Comparison of ENCODE assay signal across 27 cellular contexts in the genomic region with DNA sequence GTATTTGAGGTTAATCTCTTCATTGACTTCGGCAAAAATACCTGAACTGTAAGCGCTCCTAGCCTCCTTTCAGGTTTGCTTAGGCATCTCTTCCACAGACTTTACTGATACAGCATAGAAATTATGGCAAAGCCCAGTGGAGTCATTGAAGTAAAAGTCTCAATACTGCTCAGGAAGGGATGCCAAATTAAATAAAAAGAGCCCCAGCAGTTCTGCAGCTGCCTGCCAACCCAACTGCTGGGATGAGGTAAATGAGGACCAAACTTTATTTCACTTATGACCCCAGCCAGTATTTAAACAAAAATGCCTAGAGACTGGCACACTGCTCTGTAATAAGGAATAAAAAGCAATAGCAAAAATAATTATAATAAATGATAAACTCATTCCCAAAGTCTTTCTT.
"Had no signal": no experiment of that assay in that cellular context is flagged by ENCODE, and none has a peak within 500 bp of the region (broad histone marks: within the 10 kb centered on the region; RNA-seq: fewer than 3 reads in every experiment).

No MANE protein-coding gene starts in this region.

- H3K27ac ChIP-seq: neural progenitor cell, ovary, parathyroid adenoma, psoas muscle, skin epidermis, spleen, thoracic aorta, thyroid gland, tibial nerve, upper lobe of left lung, vagina had no signal

- H3K36me3 ChIP-seq: neural progenitor cell, ovary, spleen, thoracic aorta, thyroid gland, tibial nerve, upper lobe of left lung, vagina had no signal

- H2AFZ ChIP-seq: neural progenitor cell, parathyroid adenoma had no signal

- H3K4me3 ChIP-seq: neural progenitor cell, ovary, psoas muscle, skin epidermis, smooth muscle cell, spleen, thoracic aorta, thyroid gland, tibial nerve, upper lobe of left lung, vagina had no signal

- H3K27me3 ChIP-seq: neural progenitor cell, ovary, spleen, thyroid gland, tibial nerve, upper lobe of left lung, vagina had no signal

- H3K9me3 ChIP-seq: ovary, psoas muscle, spleen, thoracic aorta, thyroid gland, tibial nerve, upper lobe of left lung, vagina had no signal

- H3K4me2 ChIP-seq: neural progenitor cell, smooth muscle cell had no signal

- DNase-seq: naive thymus-derived CD4-positive, alpha-beta T cell; natural killer cell; occipital lobe; ovary; posterior cingulate gyrus; psoas muscle; right cardiac atrium; spleen; stimulated activated CD4-positive, alpha-beta T cell treated with anti-CD3 and anti-CD28 coated beads, Interleukin-12 subunit alpha, Interleukin-12 subunit beta, amount 100 ng/mL, for 4 hours; stimulated activated CD4-positive, alpha-beta T cell treated with anti-CD3 and anti-CD28 coated beads, Interleukin-1b, Interleukin-23, amount 100 ng/mL, for 48 hours; stimulated activated CD4-positive, alpha-beta T cell treated with anti-CD3 and anti-CD28 coated beads, Interleukin-4, amount 100 ng/mL, for 1 hour; stimulated activated CD4-positive, alpha-beta T cell treated with anti-CD3 and anti-CD28 coated beads, Interleukin-4, amount 100 ng/mL, for 4 hours; stimulated activated CD8-positive, alpha-beta memory T cell treated with anti-CD3 and anti-CD28 coated beads, Interleukin-4, amount 100 ng/mL, for 48 hours; stimulated activated naive CD4-positive, alpha-beta T cell; stimulated activated naive CD8-positive, alpha-beta T cell treated with anti-CD3 and anti-CD28 coated beads, Interleukin-15, amount 100 ng/mL, for 72 hours; stimulated activated naive CD8-positive, alpha-beta T cell treated with anti-CD3 and anti-CD28 coated beads, Interleukin-15, Interleukin-2, amounts not matched to agents 100 U/mL and 50 U/mL, for 24 hours; substantia nigra; thyroid gland; trophoblast cell; upper lobe of left lung had no signal

- H3K79me2 ChIP-seq: parathyroid adenoma had no signal

- H3K4me1 ChIP-seq: parathyroid adenoma, psoas muscle, spleen, thyroid gland, tibial nerve, upper lobe of left lung, vagina had no signal
